Comparison of ENCODE assay signal across 8 cellular contexts in the genomic region with DNA sequence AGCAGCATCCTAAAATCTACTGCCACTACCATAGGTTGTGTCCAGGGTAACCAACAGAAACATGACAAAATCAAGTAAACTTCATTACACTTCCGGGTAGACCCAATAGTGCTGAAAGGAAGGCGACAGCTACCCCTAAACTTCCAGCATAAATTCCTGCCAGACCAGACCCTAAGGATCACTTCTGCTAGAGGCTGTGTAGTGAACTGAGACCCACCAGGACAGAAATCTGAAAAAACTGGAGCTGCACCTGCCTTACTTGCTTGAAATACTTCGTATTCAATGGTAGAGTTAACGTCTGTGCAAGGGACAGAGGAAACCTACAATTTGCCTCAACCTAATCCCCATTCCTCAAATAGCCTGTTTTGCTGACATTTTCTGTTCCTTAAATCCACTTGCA. TPM values are rescaled to one million over a fixed set of nuclear protein-coding genes. Genes with fewer than 3 reads are reported as not detected.
DNase-seq lines count a peak whose midpoint lies in the region; ATAC-seq lines count a peak whose summit lies in the region.

No MANE protein-coding gene starts in this region.

- H3K27ac Mint-ChIP-seq in activated naive CD8-positive, alpha-beta T cell treated with anti-CD3 and anti-CD28 coated beads, Interleukin-2, amount 10 ng/mL, durations not matched to agents 7 days and 5 days = peak overlapping the region; percentile 95
- H3K27ac Mint-ChIP-seq in naive thymus-derived CD4-positive, alpha-beta T cell = peak overlapping the region; percentile 92 to 99 (median 98)

- intact Hi-C loops in naive thymus-derived CD4-positive, alpha-beta T cell (cut with micrococcal nuclease) = loop anchor here (5.0 to 10.0 kb wide), 8 partner anchors 60 to 930 kb away; a partner anchor contains a TSS

- in situ Hi-C loops in Caki2 (cut with HindIII; ENCODE audit: low pct_unique_long_range_greater_than_20kb, low sequenced_read_pairs) = no loop called here

- no peaks in the 10 kb centered on the region for H3K9me3 ChIP-seq in HUES64 (ENCODE audit: insufficient read depth, low read depth, low read length)
- no peaks in the 10 kb centered on the region for H3K9me3 ChIP-seq in naive thymus-derived CD4-positive, alpha-beta T cell (ENCODE audit: control insufficient read depth in 2 of 3, low read length in 3 of 3)

- peaks cover 57% of the 10 kb centered on the region for H3K4me1 Mint-ChIP-seq in activated naive CD8-positive, alpha-beta T cell treated with anti-CD3 and anti-CD28 coated beads, Interleukin-2, amount 10 ng/mL, durations not matched to agents 7 days and 5 days
- peaks cover 19 to 73% (median 53%) of the 10 kb centered on the region in 7 donors for H3K4me1 Mint-ChIP-seq in naive thymus-derived CD4-positive, alpha-beta T cell

- H3K4me3 Mint-ChIP-seq in activated naive CD8-positive, alpha-beta T cell treated with anti-CD3 and anti-CD28 coated beads, Interleukin-2, amount 10 ng/mL, durations not matched to agents 7 days and 5 days = peak overlapping the region; percentile 88
- peak overlapping the region; percentile 83 to 96 (median 92) for H3K4me3 Mint-ChIP-seq in naive thymus-derived CD4-positive, alpha-beta T cell

- H3K4me3 ChIP-seq in HUES64 (ENCODE audit: low read length) = peak overlapping the region; percentile 78; the same call in 1 of the 2 replicates
- no peak overlapping the region for H3K4me3 ChIP-seq in naive thymus-derived CD4-positive, alpha-beta T cell (ENCODE audit: low read length)

- peak; percentile 8 for DNase-seq in Caki2 (ENCODE audit: low read depth)
- no peak for DNase-seq in activated naive CD8-positive, alpha-beta T cell treated with anti-CD3 and anti-CD28 coated beads, Interleukin-2, amount 10 ng/mL, durations not matched to agents 7 days and 5 days
- DNase-seq in naive thymus-derived CD4-positive, alpha-beta T cell = no peak
- no peak for DNase-seq in D341Med (ENCODE audit: low spot score)
- no peak for DNase-seq in SIG-M5 treated with dmso at 0.1 percent for 504 hours (lab: John Stamatoyannopoulos, UW; ENCODE audit: unreplicated experiment)
- no peak for DNase-seq in NCI-H128 (lab: John Stamatoyannopoulos, UW; ENCODE audit: unreplicated experiment)

- peak overlapping the region; percentile 100 for H3K27ac ChIP-seq in HUES64 (ENCODE audit: low read depth, low read length)
- H3K27ac ChIP-seq in naive thymus-derived CD4-positive, alpha-beta T cell (ENCODE audit: low read depth, low read length) = peak overlapping the region; percentile 99

- POLR2A ChIA-PET in activated naive CD8-positive, alpha-beta T cell treated with anti-CD3 and anti-CD28 coated beads, Interleukin-2, amount 10 ng/mL, durations not matched to agents 7 days and 5 days (lab: Charles Lee) = no interaction called here
- POLR2A ChIA-PET in naive thymus-derived CD4-positive, alpha-beta T cell (lab: Charles Lee) = interaction anchor here (1.2 kb wide), 1 partner anchor 182 kb away, joined by 3 read pairs; no protein-coding TSS in a partner anchor

- H3K36me3 ChIP-seq in HUES64 (ENCODE audit: insufficient read depth, low read length) = peaks cover 73% of the 10 kb centered on the region
- peaks cover 0 to 8% (median 0%) of the 10 kb centered on the region in 3 experiments for H3K36me3 ChIP-seq in naive thymus-derived CD4-positive, alpha-beta T cell (ENCODE audit: control insufficient read depth in 2 of 3, insufficient read depth in 3 of 3, low read length in 3 of 3)

- H3K9ac ChIP-seq in HUES64 (ENCODE audit: low read depth, low read length) = peak overlapping the region; percentile 99; the same call in 1 of the 2 replicates

- peaks cover 44% of the 10 kb centered on the region for H3K36me3 Mint-ChIP-seq in activated naive CD8-positive, alpha-beta T cell treated with anti-CD3 and anti-CD28 coated beads, Interleukin-2, amount 10 ng/mL, durations not matched to agents 7 days and 5 days
- peaks cover under 1 to 38% (median 13%) of the 10 kb centered on the region in 5 donors for H3K36me3 Mint-ChIP-seq in naive thymus-derived CD4-positive, alpha-beta T cell

- 89% methylated on average over 4 of the region's 4 CpGs for WGBS in HUES64

- CTCF ChIA-PET in naive thymus-derived CD4-positive, alpha-beta T cell (lab: Charles Lee) = no interaction called here

- peaks cover 23% of the 10 kb centered on the region for H3K4me1 ChIP-seq in HUES64 (ENCODE audit: insufficient read depth, low read length)
- H3K4me1 ChIP-seq in naive thymus-derived CD4-positive, alpha-beta T cell (ENCODE audit: control insufficient read depth in 2 of 2, insufficient read depth in 2 of 2, low read length in 2 of 2) = peaks cover 30 to 34% of the 10 kb centered on the region in 2 donors

- H3K9me3 Mint-ChIP-seq in activated naive CD8-positive, alpha-beta T cell treated with anti-CD3 and anti-CD28 coated beads, Interleukin-2, amount 10 ng/mL, durations not matched to agents 7 days and 5 days = no peaks in the 10 kb centered on the region
- H3K9me3 Mint-ChIP-seq in naive thymus-derived CD4-positive, alpha-beta T cell = no peaks in the 10 kb centered on the region

- H3K27me3 Mint-ChIP-seq in activated naive CD8-positive, alpha-beta T cell treated with anti-CD3 and anti-CD28 coated beads, Interleukin-2, amount 10 ng/mL, durations not matched to agents 7 days and 5 days = no peaks in the 10 kb centered on the region
- H3K27me3 Mint-ChIP-seq in naive thymus-derived CD4-positive, alpha-beta T cell = no peaks in the 10 kb centered on the region

- ATAC-seq in activated naive CD8-positive, alpha-beta T cell treated with anti-CD3 and anti-CD28 coated beads, Interleukin-2, amount 10 ng/mL, durations not matched to agents 7 days and 5 days (ENCODE audit: low read depth) = no peak
- ATAC-seq in naive thymus-derived CD4-positive, alpha-beta T cell = no peak
- ATAC-seq in esophagus mucosa = no peak

- H3K27me3 ChIP-seq in HUES64 (ENCODE audit: insufficient read depth, low read length) = no peaks in the 10 kb centered on the region
- H3K27me3 ChIP-seq in naive thymus-derived CD4-positive, alpha-beta T cell (ENCODE audit: control insufficient read depth in 2 of 2, insufficient read depth in 2 of 2, low read length in 2 of 2) = peaks cover 0 to 2% of the 10 kb centered on the region in 2 donors

RNA-seq across cellular contexts. Expression of a gene that starts 1.0 kb away (rescaled TPM):
- total RNA-seq in Caki2 (2014; rRNA removed; shearing (Covaris generic); ENCODE audit: low replicate concordance) = 12.4 and 18.5 TPM in 2 replicates
- 38.4 TPM for polyA plus RNA-seq in HUES64 (2013, experiment 1 of 2)
- 39.3 TPM for polyA plus RNA-seq in HUES64 (2013, experiment 2 of 2)
- total RNA-seq in activated naive CD8-positive, alpha-beta T cell treated with anti-CD3 and anti-CD28 coated beads, Interleukin-2, amount 10 ng/mL, durations not matched to agents 7 days and 5 days = 10 to 100 TPM; 56.4 to 59.4 TPM
- 100 to 1,000 TPM in 4 of 5 experiments, 10 to 100 TPM in 1; 55.0 to 130 (median 109) TPM for total RNA-seq in naive thymus-derived CD4-positive, alpha-beta T cell
- polyA plus RNA-seq in naive thymus-derived CD4-positive, alpha-beta T cell = 10 to 100 TPM; 20.1 to 29.0 TPM
- total RNA-seq in esophagus mucosa = 19.2 TPM

RNA-seq across cellular contexts. Expression of a gene that starts 6.3 kb away (rescaled TPM):
- 412 and 461 TPM in 2 replicates for total RNA-seq in Caki2 (2014; rRNA removed; shearing (Covaris generic); ENCODE audit: low replicate concordance)
- 314 TPM for polyA plus RNA-seq in HUES64 (2013, experiment 1 of 2)
- 369 TPM for polyA plus RNA-seq in HUES64 (2013, experiment 2 of 2)
- 100 to 1,000 TPM; 114 to 126 TPM for total RNA-seq in activated naive CD8-positive, alpha-beta T cell treated with anti-CD3 and anti-CD28 coated beads, Interleukin-2, amount 10 ng/mL, durations not matched to agents 7 days and 5 days
- total RNA-seq in naive thymus-derived CD4-positive, alpha-beta T cell = 100 to 1,000 TPM in 1 of 5 experiments, 10 to 100 TPM in 1, 1 to 10 TPM in 3; 5.2 to 121 (median 8.9) TPM
- polyA plus RNA-seq in naive thymus-derived CD4-positive, alpha-beta T cell = 1 to 10 TPM; 6.0 to 8.0 TPM
- total RNA-seq in esophagus mucosa = 46.5 TPM
